Comparison of ENCODE assay signal across 8 cellular contexts in the genomic region with DNA sequence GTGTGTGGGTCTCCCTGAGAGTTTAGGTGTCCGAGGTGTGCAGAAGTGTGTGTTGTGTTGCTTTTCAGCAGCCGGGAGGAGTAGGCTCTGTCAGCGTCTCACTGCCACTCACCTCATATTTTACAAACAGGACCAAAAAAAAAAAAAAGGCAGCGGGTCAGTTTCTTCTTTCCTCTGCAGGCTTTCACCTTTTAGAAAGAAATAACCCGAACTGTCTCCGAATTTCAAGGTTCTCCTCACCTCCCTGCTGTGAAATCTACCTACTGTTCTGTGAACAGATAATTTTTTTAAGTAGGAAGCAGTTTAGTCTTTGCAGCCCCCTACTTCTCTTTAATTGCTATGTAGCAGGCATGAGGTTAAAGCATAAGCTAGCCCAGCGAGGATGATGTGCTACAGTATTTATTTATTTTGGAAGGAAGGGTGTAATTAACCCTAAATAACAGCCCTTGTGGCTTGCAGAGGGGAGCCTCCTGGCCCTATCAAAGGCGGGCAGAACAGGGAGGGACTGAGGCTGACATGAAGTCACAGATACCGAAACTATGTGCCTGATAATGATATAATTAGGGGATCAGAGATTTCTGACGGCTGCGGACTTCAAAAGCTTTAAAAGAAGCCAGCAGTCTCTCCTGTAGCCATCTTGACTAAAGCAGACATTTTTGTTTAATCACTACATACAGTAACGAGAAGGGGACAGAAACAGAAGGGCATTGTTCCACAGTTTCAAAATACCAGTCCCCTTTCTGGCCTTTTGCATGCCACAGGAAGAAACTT. TPM values are rescaled to one million over a fixed set of nuclear protein-coding genes. Genes with fewer than 3 reads are reported as not detected.
DNase-seq lines count a peak whose midpoint lies in the region; ATAC-seq and TF ChIP-seq lines count a peak whose summit lies in the region.

No MANE protein-coding gene starts in this region.

- peaks cover 35% of the 10 kb centered on the region for H3K4me1 Mint-ChIP-seq in activated naive CD8-positive, alpha-beta T cell treated with anti-CD3 and anti-CD28 coated beads for 36 hours

- H3K9me3 ChIP-seq in BE2C = no peaks in the 10 kb centered on the region
- no peaks in the 10 kb centered on the region for H3K9me3 ChIP-seq in iPS-18c (ENCODE audit: control insufficient read depth, insufficient read depth, low read length)
- H3K9me3 ChIP-seq in stomach = no peaks in the 10 kb centered on the region

- no peak overlapping the region for H3K27ac ChIP-seq in stomach

- no peak for TF ChIP-seq EP300 in stomach (IDR thresholded peaks at IDR 0.05)

- peaks cover 79% of the 10 kb centered on the region for H3K27me3 Mint-ChIP-seq in activated naive CD8-positive, alpha-beta T cell treated with anti-CD3 and anti-CD28 coated beads for 36 hours

- H3K27me3 ChIP-seq in BE2C = no peaks in the 10 kb centered on the region
- H3K27me3 ChIP-seq in stomach = peaks cover 0 to 56% (median 20%) of the 10 kb centered on the region in 3 donors

- TF ChIP-seq POLR2A in stomach (IDR thresholded peaks at IDR 0.05) = no peak

- H3K4me1 ChIP-seq in BE2C = no peaks in the 10 kb centered on the region; the same call in 1 of the 2 replicates
- H3K4me1 ChIP-seq in stomach = peaks cover 18 to 44% (median 33%) of the 10 kb centered on the region in 4 donors

- no peak for TF ChIP-seq CTCF in BE2C (IDR thresholded peaks at IDR 0.05; ENCODE audit: low read depth, low read length)
- no peak for TF ChIP-seq CTCF in LNCaP clone FGC (IDR thresholded peaks at IDR 0.05; ENCODE audit: control insufficient read depth, extremely low read depth, insufficient read depth)
- no peak for TF ChIP-seq CTCF in stomach (IDR thresholded peaks at IDR 0.05)

- DNase-seq in BE2C = peak; percentile 22
- DNase-seq in LNCaP clone FGC (ENCODE audit: low read depth) = no peak
- DNase-seq in activated naive CD8-positive, alpha-beta T cell treated with anti-CD3 and anti-CD28 coated beads for 36 hours = no peak
- no peak for DNase-seq in stomach
- no peak for DNase-seq in epidermal melanocyte (ENCODE audit: insufficient read length, low spot score)

- intact Hi-C loops in stomach (cut with DNase I; ENCODE audit: low total_unique reads) = loop anchor here (5.0 kb wide), 1 partner anchor 313 kb away; no protein-coding TSS in a partner anchor

- H3K36me3 Mint-ChIP-seq in activated naive CD8-positive, alpha-beta T cell treated with anti-CD3 and anti-CD28 coated beads for 36 hours = no peaks in the 10 kb centered on the region

- WGBS in stomach, 5 donors = 15 to 28% (median 18%) methylated on average over 12 of the region's 12 CpGs

- no peaks in the 10 kb centered on the region for H3K9me3 Mint-ChIP-seq in activated naive CD8-positive, alpha-beta T cell treated with anti-CD3 and anti-CD28 coated beads for 36 hours

- ATAC-seq in HG03025 (IDR thresholded peaks at IDR 0.05; ENCODE audit: low FRiP score, unreplicated experiment) = no peak
- no peak for ATAC-seq in HG03175 (IDR thresholded peaks at IDR 0.05; ENCODE audit: unreplicated experiment)

- H3K27ac Mint-ChIP-seq in activated naive CD8-positive, alpha-beta T cell treated with anti-CD3 and anti-CD28 coated beads for 36 hours = no peak overlapping the region

- H3K4me3 ChIP-seq in BE2C (ENCODE audit: low read depth, low read length) (peak overlapping the region; percentile 96), LNCaP clone FGC (ENCODE audit: low read depth, low read length) (peak overlapping the region; percentile 71), iPS-18c (ENCODE audit: insufficient read depth, low read depth, low read length) (peak overlapping the region; percentile 82), stomach (peak overlapping the region; percentile 70 to 83 (median 78))

- peak overlapping the region; percentile 72 for H3K4me3 Mint-ChIP-seq in activated naive CD8-positive, alpha-beta T cell treated with anti-CD3 and anti-CD28 coated beads for 36 hours

- H3K36me3 ChIP-seq in BE2C = peaks cover 14% of the 10 kb centered on the region
- H3K36me3 ChIP-seq in stomach = no peaks in the 10 kb centered on the region

RNA-seq across cellular contexts. Expression of gene BAMBI, which starts 1.6 kb away (rescaled TPM):
- 31.2 TPM for polyA plus RNA-seq in BE2C (2012; ENCODE audit: insufficient read depth, insufficient read length, low read depth)
- total RNA-seq in activated naive CD8-positive, alpha-beta T cell treated with anti-CD3 and anti-CD28 coated beads for 36 hours = under 1 TPM; 0.44 to 0.68 TPM
- total RNA-seq in stomach = 1 to 10 TPM in 2 of 5 donors, not detected in 3; 4.2 to 9.1 TPM
- polyA plus RNA-seq in stomach = 1 to 10 TPM in 2 of 3 donors, under 1 TPM in 1; 0.85 to 1.5 (median 1.2) TPM
